In the genomic region with DNA sequence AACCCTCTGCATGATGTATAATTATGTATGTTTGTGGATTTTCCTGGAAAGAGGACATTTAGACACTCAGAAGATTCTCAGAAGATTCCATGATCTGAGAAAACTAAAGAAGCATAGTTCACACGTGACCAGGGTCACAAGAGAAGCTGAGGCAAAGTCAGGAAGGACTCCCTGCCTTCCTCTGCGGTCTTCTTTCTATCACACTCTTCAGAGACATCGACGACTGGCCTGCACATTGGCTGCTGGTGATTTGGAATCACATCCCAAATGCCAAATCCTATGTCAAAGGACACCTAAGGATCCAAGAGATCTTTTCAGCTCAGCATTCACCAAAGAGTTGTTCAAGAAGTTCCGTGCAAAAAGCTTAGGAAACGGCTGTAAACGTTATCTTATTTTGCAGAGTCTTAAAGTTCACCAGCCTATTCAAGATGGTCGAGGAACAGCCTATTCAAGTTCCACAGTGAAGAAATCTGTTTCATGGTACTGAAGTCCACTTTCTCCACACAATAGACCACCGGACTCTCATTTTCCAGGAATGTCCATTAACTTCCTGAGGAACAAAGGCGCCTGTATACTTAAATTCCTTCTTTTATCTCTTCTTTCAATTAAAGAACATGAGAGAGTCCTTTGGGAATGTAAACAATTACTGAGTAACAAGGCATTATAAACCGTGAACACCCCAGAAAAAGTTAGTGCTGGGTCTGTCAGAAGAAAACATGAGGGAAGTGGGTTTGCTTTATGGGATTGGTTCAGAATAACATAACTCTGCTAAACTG, we compare ENCODE assay signal across 29 cellular contexts. TPM values are rescaled to one million over a fixed set of nuclear protein-coding genes. Genes with fewer than 3 reads are reported as not detected.
DNase-seq lines count a peak whose midpoint lies in the region; ATAC-seq and TF ChIP-seq lines count a peak whose summit lies in the region.
"Had no signal": no experiment of that assay in that cellular context is flagged by ENCODE, and none has a peak within 500 bp of the region (broad histone marks: within the 10 kb centered on the region; RNA-seq: fewer than 3 reads in every experiment).

No MANE protein-coding gene starts in this region.

- no peaks in the 10 kb centered on the region for H3K27me3 ChIP-seq in A673 (replicated peaks; ENCODE audit: insufficient read depth, low read depth, low read length, poor library complexity)
- H3K27me3 ChIP-seq: breast epithelium, colonic mucosa, ovary, right atrium auricular region, stomach had no signal

- no peaks in the 10 kb centered on the region for H3K36me3 ChIP-seq in A673 (ENCODE audit: insufficient read depth, low read length, poor library complexity, severe bottlenecking)
- H3K36me3 ChIP-seq: breast epithelium, colonic mucosa, ovary, right atrium auricular region, stomach had no signal

- DNase-seq in A673 (ENCODE audit: low spot score) (peak; percentile 29), ELR (ENCODE audit: low read depth) (peak; percentile 78), amniotic epithelial cell (ENCODE audit: low read depth) (peak; percentile 49), foreskin melanocyte (peak; percentile 76), DMS53 (lab: John Stamatoyannopoulos, UW) (no peak), HEK293T (ENCODE audit: extremely low spot score) (no peak)
- no peak for DNase-seq in activated CD4-positive, alpha-beta T cell treated with anti-CD3 and anti-CD28 coated beads, Interleukin-2, amount 50 U/mL, for 1 hour
- DNase-seq: activated CD8-positive, alpha-beta memory T cell treated with anti-CD3 and anti-CD28 coated beads, Interleukin-2, amount 10 ng/mL, durations not matched to agents 7 days and 5 days; colonic mucosa; DMS153; immature natural killer cell; Kasumi-1; naive thymus-derived CD4-positive, alpha-beta T cell; NCI-H1048; NCI-H187; NCI-H345; NCI-H82; ovary; stimulated activated CD4-positive, alpha-beta T cell treated with anti-CD3 and anti-CD28 coated beads, Interleukin-12 subunit alpha, Interleukin-12 subunit beta, amount 100 ng/mL, for 4 hours; stomach; T-cell; trophoblast cell had no signal

- no peak for ATAC-seq in GM21717 (IDR thresholded peaks at IDR 0.05; ENCODE audit: unreplicated experiment)
- ATAC-seq: activated CD8-positive, alpha-beta memory T cell treated with anti-CD3 and anti-CD28 coated beads, Interleukin-2, amount 10 ng/mL, durations not matched to agents 7 days and 5 days; activated naive CD4-positive, alpha-beta T cell treated with anti-CD3 and anti-CD28 coated beads, Interleukin-2, amount 50 U/mL, for 72 hours; activated T-helper 17 cell treated with anti-CD3 and anti-CD28 coated beads, Interleukin-2, amount 50 U/mL, for 72 hours; left lobe of liver; naive thymus-derived CD4-positive, alpha-beta T cell; Right ventricle myocardium inferior; T-cell had no signal

- POLR2A ChIA-PET in A673 (lab: Charles Lee; ENCODE audit: low non-redundant PET) = no interaction called here
- POLR2A ChIA-PET in HEK293T (lab: Yijun Ruan, JAX) = no interaction called here

- TF ChIP-seq CTCF in A673 (conservative IDR thresholded peaks at IDR 0.05; ENCODE audit: low read depth, low read length) = no peak

- no TSS peak for BruUV-seq in A673 (replicated peaks; lab: Mats Ljungman, UMichigan)

- no peak overlapping the region for H3K4me3 ChIP-seq in A673 (ENCODE audit: low read depth, low read length, poor library complexity, severe bottlenecking)
- H3K4me3 ChIP-seq: breast epithelium, colonic mucosa, ovary, right atrium auricular region, stomach had no signal

- CTCF ChIA-PET in A673 (lab: Charles Lee) = no interaction called here
- CTCF ChIA-PET in HEK293T (lab: Yijun Ruan, JAX) = no interaction called here

- H3K9me3 ChIP-seq in A673 (ENCODE audit: low read depth, low read length, poor library complexity, severe bottlenecking) = no peaks in the 10 kb centered on the region
- H3K9me3 ChIP-seq: breast epithelium, colonic mucosa, ovary, right atrium auricular region, stomach had no signal

- intact Hi-C loops in A673 (cut with micrococcal nuclease; ENCODE audit: unreplicated experiment) = no loop called here

- H3K4me1 ChIP-seq in A673 (ENCODE audit: insufficient read depth, low read length, poor library complexity, severe bottlenecking) = peaks cover 9% of the 10 kb centered on the region
- H3K4me1 ChIP-seq: colonic mucosa, right atrium auricular region, stomach had no signal

- no peak overlapping the region for H3K27ac ChIP-seq in A673 (ENCODE audit: low read depth, low read length, poor library complexity, severe bottlenecking)
- H3K27ac ChIP-seq: colonic mucosa, ovary, right atrium auricular region, stomach had no signal

TF ChIP-seq in HEK293T, 16 proteins besides CTCF, POLR2A, EP300 and RAD21:
- TF ChIP-seq HDGF (IDR thresholded peaks at IDR 0.05; ENCODE audit: borderline replicate concordance) = no peak
- TF ChIP-seq BHLHE40 (IDR thresholded peaks at IDR 0.05; ENCODE audit: borderline replicate concordance) = no peak
- no peak for TF ChIP-seq CTBP1 (IDR thresholded peaks at IDR 0.05; ENCODE audit: borderline replicate concordance)
- no peak for TF ChIP-seq NFRKB (IDR thresholded peaks at IDR 0.05)
- TF ChIP-seq L3MBTL2 (conservative IDR thresholded peaks at IDR 0.05) = no peak
- TF ChIP-seq SP1 (IDR thresholded peaks at IDR 0.05) = no peak
- TF ChIP-seq FOXA1 (IDR thresholded peaks at IDR 0.05) = no peak
- no peak for TF ChIP-seq ZNF384 (IDR thresholded peaks at IDR 0.05)
- no peak for TF ChIP-seq SUZ12 (IDR thresholded peaks at IDR 0.05)
- no peak for TF ChIP-seq ELF4 (IDR thresholded peaks at IDR 0.05)
- no peak for TF ChIP-seq ARNT (IDR thresholded peaks at IDR 0.05)

RNA-seq across cellular contexts. Expression of a gene that starts 42.1 kb away (rescaled TPM):
- 16.4 and 18.0 TPM in 2 replicates for total RNA-seq in A673 (2021)

Comparison
In these comparisons a context has a peak if more than half of its experiments do, and no peak if none do; other contexts are left out.
1. DNase-seq: peak in A673 (single experiment), ELR (single experiment), amniotic epithelial cell (single experiment) and foreskin melanocyte (single experiment); none in DMS53 (single experiment), HEK293T (single experiment) and activated CD4-positive, alpha-beta T cell treated with anti-CD3 and anti-CD28 coated beads, Interleukin-2, amount 50 U/mL, for 1 hour (single experiment).